ENCODE assay signal across 19 cellular contexts in the genomic region with DNA sequence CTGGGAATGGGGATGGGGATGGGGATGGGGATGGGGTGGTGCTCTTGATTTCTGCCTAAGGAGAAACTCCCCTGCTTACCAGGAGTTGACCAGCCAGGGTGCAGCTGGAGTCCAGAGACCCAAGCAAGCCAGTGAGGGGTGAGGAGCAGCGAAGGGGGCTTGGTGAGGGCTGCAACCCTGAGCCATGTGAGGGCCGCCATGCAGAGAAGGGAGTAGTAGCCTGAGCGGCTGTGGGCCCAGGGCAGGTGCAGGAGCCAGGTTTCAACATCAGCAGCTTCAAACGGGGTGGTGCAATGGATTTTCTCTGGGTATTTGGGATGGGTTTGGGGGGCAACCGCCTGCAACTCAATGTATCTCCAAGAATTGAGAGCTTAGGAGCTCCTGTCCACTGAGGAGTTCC. TPM values are rescaled to one million over a fixed set of nuclear protein-coding genes. Genes with fewer than 3 reads are reported as not detected.
A peak's percentile ranks its signal among the peaks of the same experiment; 100 is the strongest.
DNase-seq lines count a peak whose midpoint lies in the region; ATAC-seq and TF ChIP-seq lines count a peak whose summit lies in the region.
"Had no signal": no experiment of that assay in that cellular context is flagged by ENCODE, and none has a peak within 500 bp of the region (broad histone marks: within the 10 kb centered on the region; RNA-seq: fewer than 3 reads in every experiment).

No MANE protein-coding gene starts in this region.

- H2AFZ ChIP-seq in neuronal stem cell (ENCODE audit: low read length) = no peak overlapping the region

- H3K27me3 ChIP-seq in neuronal stem cell (ENCODE audit: control insufficient read depth in 3 of 3, insufficient read depth in 3 of 3, low read depth in 1 of 3, low read length in 3 of 3) = peaks cover 0 to 18% (median 0%) of the 10 kb centered on the region in 3 experiments
- H3K27me3 ChIP-seq in upper lobe of right lung = peaks cover 12% of the 10 kb centered on the region
- no peaks in the 10 kb centered on the region for H3K27me3 ChIP-seq in upper lobe of left lung

- H3K27ac Mint-ChIP-seq in stimulated activated naive CD8-positive, alpha-beta T cell treated with anti-CD3 and anti-CD28 coated beads, Interleukin-15, amount 100 ng/mL, for 72 hours = no peak overlapping the region
- no peak overlapping the region for H3K27ac Mint-ChIP-seq in chondrocyte (ENCODE audit: unreplicated experiment)
- H3K27ac Mint-ChIP-seq: CD4-positive, CD25-positive, alpha-beta regulatory T cell had no signal

- H2BK15ac ChIP-seq in neuronal stem cell (ENCODE audit: low read length) = peak overlapping the region; percentile 30

- H3K36me3 ChIP-seq in neuronal stem cell (replicated peaks in 1 of 2; ENCODE audit: control insufficient read depth in 2 of 2, insufficient read depth in 2 of 2, low read length in 2 of 2) (no peaks in the 10 kb centered on the region), upper lobe of right lung (no peaks in the 10 kb centered on the region), upper lobe of left lung (no peaks in the 10 kb centered on the region)

- TF ChIP-seq CTCF in chondrocyte (IDR thresholded peaks at IDR 0.05) = no peak
- no peak for TF ChIP-seq CTCF in upper lobe of right lung (IDR thresholded peaks at IDR 0.05)
- no peak for TF ChIP-seq CTCF in upper lobe of left lung (IDR thresholded peaks at IDR 0.05)

- H3K4me2 ChIP-seq in neuronal stem cell (ENCODE audit: insufficient read depth, low read length, poor library complexity, severe bottlenecking) = no peak overlapping the region
- H3K4me2 ChIP-seq: A549 had no signal

- H3K4me3 ChIP-seq in neuronal stem cell (ENCODE audit: low read length in 2 of 2) = no peak overlapping the region
- no peak overlapping the region for H3K4me3 ChIP-seq in upper lobe of right lung
- no peak overlapping the region for H3K4me3 ChIP-seq in upper lobe of left lung
- H3K4me3 ChIP-seq: A549 had no signal

- H2AK5ac ChIP-seq in neuronal stem cell (ENCODE audit: low read depth, low read length) = no peak overlapping the region

- no peaks in the 10 kb centered on the region for H3K4me1 ChIP-seq in neuronal stem cell (ENCODE audit: control insufficient read depth in 2 of 2, insufficient read depth in 1 of 2, low read depth in 1 of 2, low read length in 2 of 2)
- no peaks in the 10 kb centered on the region for H3K4me1 ChIP-seq in upper lobe of right lung
- H3K4me1 ChIP-seq in upper lobe of left lung = peaks cover 3 to 19% (median 4%) of the 10 kb centered on the region in 4 donors
- H3K4me1 ChIP-seq: A549, Caco-2 had no signal

- H2BK120ac ChIP-seq in neuronal stem cell (ENCODE audit: low read depth, low read length) = no peak overlapping the region

- H3K27ac ChIP-seq in neuronal stem cell (replicated peaks; ENCODE audit: low read length) = no peak overlapping the region
- no peak overlapping the region for H3K27ac ChIP-seq in upper lobe of right lung
- H3K27ac ChIP-seq in upper lobe of left lung = no peak overlapping the region
- H3K27ac ChIP-seq: 22Rv1, A549 had no signal

- no peak overlapping the region for H3K4me3 Mint-ChIP-seq in stimulated activated naive CD8-positive, alpha-beta T cell treated with anti-CD3 and anti-CD28 coated beads, Interleukin-15, amount 100 ng/mL, for 72 hours
- no peak overlapping the region for H3K4me3 Mint-ChIP-seq in chondrocyte (ENCODE audit: unreplicated experiment)
- H3K4me3 Mint-ChIP-seq: CD4-positive, CD25-positive, alpha-beta regulatory T cell; H9 had no signal

- WGBS in neuronal stem cell (ENCODE audit: extremely low coverage in 2 of 2, insufficient read length in 2 of 2, insufficient replicate concordance in 1 of 2), 2 donors = no CpG with 5 or more reads among the region's 5 CpGs
- WGBS in upper lobe of left lung, 2 donors = 98 to 100% methylated on average over 2 to 5 of the region's 5 CpGs

- no peak overlapping the region for H3K18ac ChIP-seq in neuronal stem cell (ENCODE audit: low read length)

- no peaks in the 10 kb centered on the region for H3K79me1 ChIP-seq in neuronal stem cell (ENCODE audit: low read depth, low read length)

- no peak for DNase-seq in stimulated activated naive CD8-positive, alpha-beta T cell treated with anti-CD3 and anti-CD28 coated beads, Interleukin-15, amount 100 ng/mL, for 72 hours
- no peak for DNase-seq in stimulated activated naive CD8-positive, alpha-beta T cell treated with anti-CD3 and anti-CD28 coated beads, Interleukin-15, Interleukin-2, amounts not matched to agents 100 U/mL and 50 U/mL, for 24 hours
- DNase-seq in chondrocyte (ENCODE audit: low spot score) (peak; percentile 63), neuronal stem cell (ENCODE audit: low spot score) (no peak), upper lobe of right lung (peak; percentile 45), upper lobe of left lung (no peak), SKM-1 (lab: John Stamatoyannopoulos, UW; ENCODE audit: unreplicated experiment) (no peak)
- DNase-seq: AML-193; C1 segment of cervical spinal cord; Caco-2; CD4-positive, CD25-positive, alpha-beta regulatory T cell; DMS153; DMS79; GF-D8; GOT3; H9 had no signal

- peaks cover 3% of the 10 kb centered on the region for H3K4me1 Mint-ChIP-seq in stimulated activated naive CD8-positive, alpha-beta T cell treated with anti-CD3 and anti-CD28 coated beads, Interleukin-15, amount 100 ng/mL, for 72 hours
- H3K4me1 Mint-ChIP-seq in chondrocyte (ENCODE audit: low read depth) = no peaks in the 10 kb centered on the region
- H3K4me1 Mint-ChIP-seq: CD4-positive, CD25-positive, alpha-beta regulatory T cell had no signal

- no peak overlapping the region for H2BK5ac ChIP-seq in neuronal stem cell (ENCODE audit: low read length)

- H3K14ac ChIP-seq in neuronal stem cell (ENCODE audit: low read length) = no peak overlapping the region

- TF ChIP-seq EP300 in upper lobe of left lung (IDR thresholded peaks at IDR 0.05) = no peak

- no peak overlapping the region for H4K91ac ChIP-seq in neuronal stem cell (ENCODE audit: low read depth, low read length, poor library complexity)

- H3K27me3 Mint-ChIP-seq in stimulated activated naive CD8-positive, alpha-beta T cell treated with anti-CD3 and anti-CD28 coated beads, Interleukin-15, amount 100 ng/mL, for 72 hours = peaks cover 95% of the 10 kb centered on the region
- H3K27me3 Mint-ChIP-seq in chondrocyte (ENCODE audit: low read depth) = peaks cover 54% of the 10 kb centered on the region

- H3K36me3 Mint-ChIP-seq in chondrocyte (ENCODE audit: low read depth) = peaks cover 4% of the 10 kb centered on the region
- H3K36me3 Mint-ChIP-seq: CD4-positive, CD25-positive, alpha-beta regulatory T cell had no signal

- intact Hi-C loops in upper lobe of right lung (cut with DNase I) = no loop called here

- ATAC-seq in stimulated activated naive CD8-positive, alpha-beta T cell treated with anti-CD3 and anti-CD28 coated beads, Interleukin-15, amount 100 ng/mL, for 72 hours = peak; percentile 7
- ATAC-seq in stimulated activated naive CD8-positive, alpha-beta T cell treated with anti-CD3 and anti-CD28 coated beads, Interleukin-15, Interleukin-2, amounts not matched to agents 100 U/mL and 50 U/mL, for 24 hours = no peak
- ATAC-seq in upper lobe of right lung (no peak), upper lobe of left lung (ENCODE audit: low FRiP score in 2 of 2) (no peak), HG02571 (IDR thresholded peaks at IDR 0.05; ENCODE audit: unreplicated experiment) (no peak)

- no peak overlapping the region for H2BK12ac ChIP-seq in neuronal stem cell (ENCODE audit: low read length)

- no peak overlapping the region for H3K23ac ChIP-seq in neuronal stem cell (ENCODE audit: low read depth, low read length, poor library complexity)

- no peak overlapping the region for H4K8ac ChIP-seq in neuronal stem cell (ENCODE audit: low read depth, low read length)

- H3K4ac ChIP-seq in neuronal stem cell (ENCODE audit: low read length) = no peak overlapping the region

- peaks cover 0 to 7% of the 10 kb centered on the region in 2 donors for H3K9me3 Mint-ChIP-seq in stimulated activated naive CD8-positive, alpha-beta T cell treated with anti-CD3 and anti-CD28 coated beads, Interleukin-15, amount 100 ng/mL, for 72 hours
- H3K9me3 Mint-ChIP-seq in chondrocyte (ENCODE audit: low read depth) = no peaks in the 10 kb centered on the region

- no peak overlapping the region for H3K9ac ChIP-seq in neuronal stem cell (ENCODE audit: low read depth, low read length, poor library complexity)

- TF ChIP-seq POLR2A in upper lobe of left lung (IDR thresholded peaks at IDR 0.05) = no peak

- H3K9me3 ChIP-seq in neuronal stem cell (replicated peaks in 1 of 2; ENCODE audit: control insufficient read depth in 2 of 2, insufficient read depth in 1 of 2, low read depth in 1 of 2, low read length in 2 of 2) = peaks cover 0 to 2% of the 10 kb centered on the region in 2 donors
- no peaks in the 10 kb centered on the region for H3K9me3 ChIP-seq in upper lobe of right lung
- H3K9me3 ChIP-seq in upper lobe of left lung = no peaks in the 10 kb centered on the region

RNA-seq across cellular contexts. Expression of gene COX4I1, which starts 35.2 kb away (rescaled TPM):
- total RNA-seq in chondrocyte (341 to 345 TPM (median 344 TPM) in 3 replicates), upper lobe of right lung (382 TPM), upper lobe of left lung (100 to 1,000 TPM; 160 to 490 (median 439) TPM)
- polyA plus RNA-seq in neuronal stem cell (2013, experiment 1 of 2) = 874 TPM
- polyA plus RNA-seq in neuronal stem cell (2013, experiment 2 of 2) = 829 TPM

RNA-seq across cellular contexts. Expression of gene EMC8, which starts 35.4 kb away (rescaled TPM):
- 26.3 to 30.1 TPM (median 27.4 TPM) in 3 replicates for total RNA-seq in chondrocyte
- 25.0 TPM for polyA plus RNA-seq in neuronal stem cell (2013, experiment 1 of 2)
- 25.5 TPM for polyA plus RNA-seq in neuronal stem cell (2013, experiment 2 of 2)
- 20.0 TPM for total RNA-seq in upper lobe of right lung
- total RNA-seq in upper lobe of left lung = 10 to 100 TPM; 15.8 to 39.8 (median 25.6) TPM

Comparison
In these comparisons a context has a peak if more than half of its experiments do, and no peak if none do; other contexts are left out.
1. DNase-seq: peak in chondrocyte (single experiment) and upper lobe of right lung (single experiment); none in stimulated activated naive CD8-positive, alpha-beta T cell treated with anti-CD3 and anti-CD28 coated beads, Interleukin-15, amount 100 ng/mL, for 72 hours (0 of 2), stimulated activated naive CD8-positive, alpha-beta T cell treated with anti-CD3 and anti-CD28 coated beads, Interleukin-15, Interleukin-2, amounts not matched to agents 100 U/mL and 50 U/mL, for 24 hours (single experiment), neuronal stem cell (single experiment), upper lobe of left lung (0 of 2) and SKM-1 (single experiment).